ENCODE assay signal across 26 cellular contexts in genomic region chr2:195537811-195538210, GRCh38.
DNase-seq lines count a peak whose midpoint lies in the region; ATAC-seq and TF ChIP-seq lines count a peak whose summit lies in the region.
"Had no signal": no experiment of that assay in that cellular context is flagged by ENCODE, and none has a peak within 500 bp of the region (broad histone marks: within the 10 kb centered on the region; RNA-seq: fewer than 3 reads in every experiment).

No MANE protein-coding gene starts in this region.

- no peak overlapping the region for H2AFZ ChIP-seq in DND-41 (ENCODE audit: low read depth, low read length)

- no peaks in the 10 kb centered on the region for H4K20me1 ChIP-seq in DND-41 (ENCODE audit: insufficient read depth, low read length)

- H3K4me3 Mint-ChIP-seq in activated CD8-positive, alpha-beta memory T cell treated with anti-CD3 and anti-CD28 coated beads, Interleukin-2, amount 10 ng/mL, durations not matched to agents 7 days and 5 days: no peak overlapping the region
- H3K4me3 Mint-ChIP-seq in activated T-helper 1 cell treated with anti-CD3 and anti-CD28 coated beads, Interleukin-12 subunit alpha, Interleukin-12 subunit beta, Interleukin-2, Interleukin-4 antibody, amounts not matched to agents 30 ng/mL and 10 ng/mL and 1 ng/mL, durations not matched to agents 14 hours and 24 hours and 36 hours: no peak overlapping the region
- H3K4me3 Mint-ChIP-seq: H9 had no signal

- H3K36me3 ChIP-seq in DND-41 (ENCODE audit: insufficient read depth, low read length): no peaks in the 10 kb centered on the region
- H3K36me3 ChIP-seq: BE2C, breast epithelium, colonic mucosa, left lung, upper lobe of right lung had no signal

- H3K4me2 ChIP-seq in DND-41 (ENCODE audit: insufficient read depth, low read length): no peak overlapping the region

- CTCF ChIA-PET in activated CD8-positive, alpha-beta memory T cell treated with anti-CD3 and anti-CD28 coated beads, Interleukin-2, amount 10 ng/mL, durations not matched to agents 7 days and 5 days (lab: Charles Lee): interaction anchor here (0.9 to 6.8 kb wide), 7 partner anchors 15 to 122 kb away, joined by 3 to 43 read pairs (median 5); partner anchors contain the start of gene SLC39A10

- no peak for ATAC-seq in activated CD8-positive, alpha-beta memory T cell treated with anti-CD3 and anti-CD28 coated beads, Interleukin-2, amount 10 ng/mL, durations not matched to agents 7 days and 5 days
- ATAC-seq in DND-41 (ENCODE audit: insufficient read depth, low read depth): no peak
- peak; percentile 12 for ATAC-seq in left colon
- ATAC-seq in GM21526 (IDR thresholded peaks at IDR 0.05; ENCODE audit: low FRiP score, unreplicated experiment): no peak
- no peak for ATAC-seq in GM19463 (IDR thresholded peaks at IDR 0.05; ENCODE audit: unreplicated experiment)
- ATAC-seq: effector memory CD8-positive, alpha-beta T cell; esophagus mucosa; GM12878; left lung; upper lobe of right lung had no signal

- DNase-seq in activated CD8-positive, alpha-beta memory T cell treated with anti-CD3 and anti-CD28 coated beads, Interleukin-2, amount 10 ng/mL, durations not matched to agents 7 days and 5 days: no peak
- DNase-seq in activated CD8-positive, alpha-beta memory T cell treated with anti-CD3 and anti-CD28 coated beads, Interleukin-2, amount 50 U/mL, for 48 hours: no peak
- DNase-seq in DND-41: no peak
- no peak for DNase-seq in activated T-helper 1 cell treated with anti-CD3 and anti-CD28 coated beads, Interleukin-12 subunit alpha, Interleukin-12 subunit beta, Interleukin-2, Interleukin-4 antibody, amounts not matched to agents 30 ng/mL and 10 ng/mL and 1 ng/mL, durations not matched to agents 14 hours and 24 hours and 36 hours (ENCODE audit: low spot score)
- DNase-seq in left colon: no peak
- DNase-seq in HuH-7 (ENCODE audit: low spot score): no peak
- DNase-seq: activated CD8-positive, alpha-beta memory T cell treated with anti-CD3 and anti-CD28 coated beads for 24 hours; amygdala; BE2C; colonic mucosa; effector memory CD8-positive, alpha-beta T cell; H9; hippocampal formation; mesendoderm; NCI-H1092; NCI-H187 treated with DMSO at 0.1 percent for 48 hours; NCI-H2227 treated with DMSO at 0.1 percent for 48 hours; substantia nigra; upper lobe of right lung had no signal

- H3K36me3 Mint-ChIP-seq in activated CD8-positive, alpha-beta memory T cell treated with anti-CD3 and anti-CD28 coated beads, Interleukin-2, amount 10 ng/mL, durations not matched to agents 7 days and 5 days: peaks cover 39% of the 10 kb centered on the region
- H3K36me3 Mint-ChIP-seq in activated T-helper 1 cell treated with anti-CD3 and anti-CD28 coated beads, Interleukin-12 subunit alpha, Interleukin-12 subunit beta, Interleukin-2, Interleukin-4 antibody, amounts not matched to agents 30 ng/mL and 10 ng/mL and 1 ng/mL, durations not matched to agents 14 hours and 24 hours and 36 hours (ENCODE audit: low read depth): peaks cover 21% of the 10 kb centered on the region

- H3K27me3 ChIP-seq in DND-41 (ENCODE audit: insufficient read depth, low read length, poor library complexity): no peaks in the 10 kb centered on the region
- H3K27me3 ChIP-seq: BE2C, breast epithelium, colonic mucosa, left lung, upper lobe of right lung had no signal

- TF ChIP-seq CTCF in DND-41 (IDR thresholded peaks at IDR 0.05; ENCODE audit: borderline replicate concordance, extremely low read depth, low read length, poor library complexity, severe bottlenecking): no peak

- intact Hi-C loops in activated T-helper 1 cell treated with anti-CD3 and anti-CD28 coated beads, Interleukin-12 subunit alpha, Interleukin-12 subunit beta, Interleukin-2, Interleukin-4 antibody, amounts not matched to agents 30 ng/mL and 10 ng/mL and 1 ng/mL, durations not matched to agents 14 hours and 24 hours and 36 hours (cut with micrococcal nuclease): loop anchor here (5.0 to 10.0 kb wide), 2 partner anchors 529 to 1073 kb away; partner anchors contain the start of gene DNAH7
- intact Hi-C loops in left colon (cut with DNase I, micrococcal nuclease): no loop called here

- peaks cover 80% of the 10 kb centered on the region for H3K4me1 Mint-ChIP-seq in activated CD8-positive, alpha-beta memory T cell treated with anti-CD3 and anti-CD28 coated beads, Interleukin-2, amount 10 ng/mL, durations not matched to agents 7 days and 5 days
- peaks cover 96% of the 10 kb centered on the region for H3K4me1 Mint-ChIP-seq in activated T-helper 1 cell treated with anti-CD3 and anti-CD28 coated beads, Interleukin-12 subunit alpha, Interleukin-12 subunit beta, Interleukin-2, Interleukin-4 antibody, amounts not matched to agents 30 ng/mL and 10 ng/mL and 1 ng/mL, durations not matched to agents 14 hours and 24 hours and 36 hours (ENCODE audit: low read depth)

- H3K27ac ChIP-seq in DND-41 (ENCODE audit: low read length): peak overlapping the region; percentile 97
- H3K27ac ChIP-seq: breast epithelium, colonic mucosa, left lung, RWPE1, upper lobe of right lung had no signal

- peak overlapping the region; percentile 65; the same call in 1 of the 2 replicates for H3K9ac ChIP-seq in DND-41 (ENCODE audit: low read depth, low read length)

- no peaks in the 10 kb centered on the region for H3K9me3 ChIP-seq in DND-41 (ENCODE audit: insufficient read depth, low read length, severe bottlenecking)
- H3K9me3 ChIP-seq: BE2C, breast epithelium, colonic mucosa, left lung, upper lobe of right lung had no signal

- H3K79me2 ChIP-seq in DND-41 (ENCODE audit: insufficient read depth, low read length): peaks cover 38% of the 10 kb centered on the region

- H3K9me3 Mint-ChIP-seq in activated CD8-positive, alpha-beta memory T cell treated with anti-CD3 and anti-CD28 coated beads, Interleukin-2, amount 10 ng/mL, durations not matched to agents 7 days and 5 days (ENCODE audit: low read depth): peaks cover 7% of the 10 kb centered on the region
- H3K9me3 Mint-ChIP-seq in activated T-helper 1 cell treated with anti-CD3 and anti-CD28 coated beads, Interleukin-12 subunit alpha, Interleukin-12 subunit beta, Interleukin-2, Interleukin-4 antibody, amounts not matched to agents 30 ng/mL and 10 ng/mL and 1 ng/mL, durations not matched to agents 14 hours and 24 hours and 36 hours: peaks cover 11% of the 10 kb centered on the region
- H3K9me3 Mint-ChIP-seq: effector memory CD8-positive, alpha-beta T cell; H9 had no signal

- H3K4me3 ChIP-seq in DND-41 (ENCODE audit: low read depth in 1 of 2, low read length in 2 of 2): no peak overlapping the region
- H3K4me3 ChIP-seq: breast epithelium, colonic mucosa, GM12878, left lung, upper lobe of right lung had no signal

- H3K27me3 Mint-ChIP-seq in activated CD8-positive, alpha-beta memory T cell treated with anti-CD3 and anti-CD28 coated beads, Interleukin-2, amount 10 ng/mL, durations not matched to agents 7 days and 5 days: no peaks in the 10 kb centered on the region
- H3K27me3 Mint-ChIP-seq in activated T-helper 1 cell treated with anti-CD3 and anti-CD28 coated beads, Interleukin-12 subunit alpha, Interleukin-12 subunit beta, Interleukin-2, Interleukin-4 antibody, amounts not matched to agents 30 ng/mL and 10 ng/mL and 1 ng/mL, durations not matched to agents 14 hours and 24 hours and 36 hours (ENCODE audit: insufficient read depth): no peaks in the 10 kb centered on the region
- H3K27me3 Mint-ChIP-seq: effector memory CD8-positive, alpha-beta T cell had no signal

- H3K4me1 ChIP-seq in DND-41 (ENCODE audit: insufficient read depth, low read length): peaks cover 74% of the 10 kb centered on the region
- H3K4me1 ChIP-seq: breast epithelium, colonic mucosa had no signal

- H3K27ac Mint-ChIP-seq in activated CD8-positive, alpha-beta memory T cell treated with anti-CD3 and anti-CD28 coated beads, Interleukin-2, amount 10 ng/mL, durations not matched to agents 7 days and 5 days: peak overlapping the region; percentile 96
- peak overlapping the region; percentile 96 for H3K27ac Mint-ChIP-seq in activated T-helper 1 cell treated with anti-CD3 and anti-CD28 coated beads, Interleukin-12 subunit alpha, Interleukin-12 subunit beta, Interleukin-2, Interleukin-4 antibody, amounts not matched to agents 30 ng/mL and 10 ng/mL and 1 ng/mL, durations not matched to agents 14 hours and 24 hours and 36 hours
- H3K27ac Mint-ChIP-seq: effector memory CD8-positive, alpha-beta T cell had no signal
